ENCODE assay signal across 18 cellular contexts in genomic region chr13:113422790-113423189, GRCh38. TPM values are rescaled to one million over a fixed set of nuclear protein-coding genes. Genes with fewer than 3 reads are reported as not detected.
"Had no signal": no experiment of that assay in that cellular context is flagged by ENCODE, and none has a peak within 500 bp of the region (broad histone marks: within the 10 kb centered on the region; RNA-seq: fewer than 3 reads in every experiment).

No MANE protein-coding gene starts in this region.

- H3K4me1 Mint-ChIP-seq: stimulated activated naive CD8-positive, alpha-beta T cell treated with anti-CD3 and anti-CD28 coated beads, Interleukin-15, amount 100 ng/mL, for 72 hours had no signal

- H3K36me3 ChIP-seq: prostate gland, SJCRH30, thoracic aorta had no signal

- H3K27ac Mint-ChIP-seq: stimulated activated naive CD8-positive, alpha-beta T cell treated with anti-CD3 and anti-CD28 coated beads, Interleukin-15, amount 100 ng/mL, for 72 hours had no signal

- H3K27ac ChIP-seq: prostate gland, SJCRH30 had no signal

- H3K4me3 ChIP-seq: lung, prostate gland, SJCRH30 had no signal

- DNase-seq: activated CD8-positive, alpha-beta memory T cell treated with anti-CD3 and anti-CD28 coated beads for 24 hours; activated CD8-positive, alpha-beta memory T cell treated with anti-CD3 and anti-CD28 coated beads, Interleukin-2, amount 50 U/mL, for 48 hours; activated effector memory CD4-positive, alpha-beta T cell treated with anti-CD3 and anti-CD28 coated beads, Interleukin-2, amount 50 U/mL, for 16 hours; activated naive CD4-positive, alpha-beta T cell treated with anti-CD3 and anti-CD28 coated beads, Interleukin-2, amount 50 U/mL, for 16 hours; activated T-cell treated with anti-CD3 and anti-CD28 coated beads, Interleukin-2, amount 50 U/mL, for 48 hours; cortex of kidney; effector CD4-positive, alpha-beta T cell; stimulated activated CD4-positive, alpha-beta T cell treated with anti-CD3 and anti-CD28 coated beads, Interleukin-2, amount 100 ng/mL, for 24 hours; stimulated activated naive CD8-positive, alpha-beta T cell treated with anti-CD3 and anti-CD28 coated beads, Interleukin-15, amount 100 ng/mL, for 72 hours; T1000 had no signal

- H3K4me3 Mint-ChIP-seq: neural crest cell; stimulated activated naive CD8-positive, alpha-beta T cell treated with anti-CD3 and anti-CD28 coated beads, Interleukin-15, amount 100 ng/mL, for 72 hours had no signal

- H3K9me3 Mint-ChIP-seq: neural crest cell; stimulated activated naive CD8-positive, alpha-beta T cell treated with anti-CD3 and anti-CD28 coated beads, Interleukin-15, amount 100 ng/mL, for 72 hours had no signal

- H3K4me1 ChIP-seq: prostate gland had no signal

- ATAC-seq: left lobe of liver; stimulated activated naive CD8-positive, alpha-beta T cell treated with anti-CD3 and anti-CD28 coated beads, Interleukin-15, amount 100 ng/mL, for 72 hours had no signal

- H3K9me3 ChIP-seq: prostate gland, SJCRH30, thoracic aorta had no signal

- H3K27me3 ChIP-seq: SJCRH30 had no signal

RNA-seq across cellular contexts. Expression of gene GRTP1, which starts 58.9 kb away (rescaled TPM):
- total RNA-seq: endothelial cell of umbilical vein; T-helper 1 cell treated with Interleukin-12 subunit alpha and Interleukin-12 subunit beta and Interleukin-4 antibody, amounts not matched to agents 30 ng/mL and 1 ng/mL, for 36 hours had no signal
- polyA plus RNA-seq: endothelial cell of umbilical vein had no signal
